Comparison of ENCODE assay signal across 1 cellular context in the genomic region with DNA sequence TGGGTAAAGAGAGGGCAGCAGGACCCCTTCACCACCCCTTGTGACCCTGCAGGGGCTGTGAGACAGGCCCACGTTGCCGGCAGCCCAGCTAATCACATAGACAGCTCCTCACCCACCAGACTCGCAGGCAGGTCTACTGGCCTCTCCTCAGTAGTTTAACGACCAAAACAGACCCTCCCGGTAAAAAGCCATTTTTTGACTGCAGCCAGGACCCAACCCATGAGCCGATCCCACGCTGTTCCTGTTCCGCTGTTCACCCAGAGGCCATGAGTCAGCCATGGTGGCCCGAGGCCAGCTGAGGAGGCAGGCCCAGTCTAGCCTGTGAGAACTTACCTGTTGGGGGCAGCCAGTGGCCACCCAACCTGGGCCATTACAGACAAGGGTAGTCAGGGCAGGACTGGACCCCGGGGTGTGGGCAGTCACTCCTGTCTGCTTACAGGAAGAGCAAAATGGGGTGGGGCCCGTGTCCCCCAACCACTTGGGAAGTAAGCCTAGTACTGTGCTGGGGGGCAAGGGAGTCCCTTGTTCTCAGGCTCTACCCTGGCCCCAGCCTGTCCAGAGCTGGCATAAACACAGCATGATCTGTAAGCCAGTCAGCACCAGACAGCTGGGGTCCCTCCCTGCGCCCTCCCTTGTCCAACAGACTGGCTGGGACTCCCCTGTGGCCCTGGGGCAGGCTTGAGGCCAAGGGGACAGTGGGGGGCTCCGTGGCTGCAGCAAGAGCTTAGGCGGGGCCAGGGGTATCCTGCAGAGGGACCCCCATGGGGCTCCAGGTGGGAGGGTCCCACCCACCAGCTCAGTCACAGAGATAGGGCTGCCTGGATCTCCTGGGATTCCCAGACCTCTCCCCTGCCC.
TF ChIP-seq lines count a peak whose summit lies in the region.

No MANE protein-coding gene starts in this region.

TF ChIP-seq in K562, 482 proteins besides CTCF, POLR2A, EP300 and RAD21 (continued from another document and continues in another):
- TF ChIP-seq, protein P1, sequence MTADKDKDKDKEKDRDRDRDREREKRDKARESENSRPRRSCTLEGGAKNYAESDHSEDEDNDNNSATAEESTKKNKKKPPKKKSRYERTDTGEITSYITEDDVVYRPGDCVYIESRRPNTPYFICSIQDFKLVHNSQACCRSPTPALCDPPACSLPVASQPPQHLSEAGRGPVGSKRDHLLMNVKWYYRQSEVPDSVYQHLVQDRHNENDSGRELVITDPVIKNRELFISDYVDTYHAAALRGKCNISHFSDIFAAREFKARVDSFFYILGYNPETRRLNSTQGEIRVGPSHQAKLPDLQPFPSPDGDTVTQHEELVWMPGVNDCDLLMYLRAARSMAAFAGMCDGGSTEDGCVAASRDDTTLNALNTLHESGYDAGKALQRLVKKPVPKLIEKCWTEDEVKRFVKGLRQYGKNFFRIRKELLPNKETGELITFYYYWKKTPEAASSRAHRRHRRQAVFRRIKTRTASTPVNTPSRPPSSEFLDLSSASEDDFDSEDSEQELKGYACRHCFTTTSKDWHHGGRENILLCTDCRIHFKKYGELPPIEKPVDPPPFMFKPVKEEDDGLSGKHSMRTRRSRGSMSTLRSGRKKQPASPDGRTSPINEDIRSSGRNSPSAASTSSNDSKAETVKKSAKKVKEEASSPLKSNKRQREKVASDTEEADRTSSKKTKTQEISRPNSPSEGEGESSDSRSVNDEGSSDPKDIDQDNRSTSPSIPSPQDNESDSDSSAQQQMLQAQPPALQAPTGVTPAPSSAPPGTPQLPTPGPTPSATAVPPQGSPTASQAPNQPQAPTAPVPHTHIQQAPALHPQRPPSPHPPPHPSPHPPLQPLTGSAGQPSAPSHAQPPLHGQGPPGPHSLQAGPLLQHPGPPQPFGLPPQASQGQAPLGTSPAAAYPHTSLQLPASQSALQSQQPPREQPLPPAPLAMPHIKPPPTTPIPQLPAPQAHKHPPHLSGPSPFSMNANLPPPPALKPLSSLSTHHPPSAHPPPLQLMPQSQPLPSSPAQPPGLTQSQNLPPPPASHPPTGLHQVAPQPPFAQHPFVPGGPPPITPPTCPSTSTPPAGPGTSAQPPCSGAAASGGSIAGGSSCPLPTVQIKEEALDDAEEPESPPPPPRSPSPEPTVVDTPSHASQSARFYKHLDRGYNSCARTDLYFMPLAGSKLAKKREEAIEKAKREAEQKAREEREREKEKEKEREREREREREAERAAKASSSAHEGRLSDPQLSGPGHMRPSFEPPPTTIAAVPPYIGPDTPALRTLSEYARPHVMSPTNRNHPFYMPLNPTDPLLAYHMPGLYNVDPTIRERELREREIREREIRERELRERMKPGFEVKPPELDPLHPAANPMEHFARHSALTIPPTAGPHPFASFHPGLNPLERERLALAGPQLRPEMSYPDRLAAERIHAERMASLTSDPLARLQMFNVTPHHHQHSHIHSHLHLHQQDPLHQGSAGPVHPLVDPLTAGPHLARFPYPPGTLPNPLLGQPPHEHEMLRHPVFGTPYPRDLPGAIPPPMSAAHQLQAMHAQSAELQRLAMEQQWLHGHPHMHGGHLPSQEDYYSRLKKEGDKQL (CRISPR knock-in tag; IDR thresholded peaks at IDR 0.05; ENCODE audit: borderline replicate concordance), result no peak
- TF ChIP-seq CBX3 (IDR thresholded peaks at IDR 0.05; ENCODE audit: borderline replicate concordance in 1 of 2, low read length in 2 of 2) (no peak; a peak in 1 of 3 replicates), TBP (optimal IDR thresholded peaks at IDR 0.05; ENCODE audit: low read depth, low read length) (no peak), MGA (IDR thresholded peaks at IDR 0.05) (peak; percentile 42), RAD51 (IDR thresholded peaks at IDR 0.05; ENCODE audit: borderline replicate concordance, low read depth) (no peak), ZBTB17 (CRISPR knock-in tag; IDR thresholded peaks at IDR 0.05) (no peak), GABPA (tag; conservative IDR thresholded peaks at IDR 0.05; ENCODE audit: low read depth) (no peak), ZNF280A (IDR thresholded peaks at IDR 0.05; ENCODE audit: low read depth, partially characterized antibody) (no peak), ZNF146 (CRISPR knock-in tag; IDR thresholded peaks at IDR 0.05; ENCODE audit: unreplicated experiment) (no peak), ARID2 (IDR thresholded peaks at IDR 0.05) (no peak), ILK (tag; IDR thresholded peaks at IDR 0.05; ENCODE audit: borderline replicate concordance, low read depth) (no peak)
- TF ChIP-seq, protein P2, sequence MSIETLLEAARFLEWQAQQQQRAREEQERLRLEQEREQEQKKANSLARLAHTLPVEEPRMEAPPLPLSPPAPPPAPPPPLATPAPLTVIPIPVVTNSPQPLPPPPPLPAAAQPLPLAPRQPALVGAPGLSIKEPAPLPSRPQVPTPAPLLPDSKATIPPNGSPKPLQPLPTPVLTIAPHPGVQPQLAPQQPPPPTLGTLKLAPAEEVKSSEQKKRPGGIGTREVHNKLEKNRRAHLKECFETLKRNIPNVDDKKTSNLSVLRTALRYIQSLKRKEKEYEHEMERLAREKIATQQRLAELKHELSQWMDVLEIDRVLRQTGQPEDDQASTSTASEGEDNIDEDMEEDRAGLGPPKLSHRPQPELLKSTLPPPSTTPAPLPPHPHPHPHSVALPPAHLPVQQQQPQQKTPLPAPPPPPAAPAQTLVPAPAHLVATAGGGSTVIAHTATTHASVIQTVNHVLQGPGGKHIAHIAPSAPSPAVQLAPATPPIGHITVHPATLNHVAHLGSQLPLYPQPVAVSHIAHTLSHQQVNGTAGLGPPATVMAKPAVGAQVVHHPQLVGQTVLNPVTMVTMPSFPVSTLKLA (conservative IDR thresholded peaks at IDR 0.05), result no peak
- TF ChIP-seq, protein P3, sequence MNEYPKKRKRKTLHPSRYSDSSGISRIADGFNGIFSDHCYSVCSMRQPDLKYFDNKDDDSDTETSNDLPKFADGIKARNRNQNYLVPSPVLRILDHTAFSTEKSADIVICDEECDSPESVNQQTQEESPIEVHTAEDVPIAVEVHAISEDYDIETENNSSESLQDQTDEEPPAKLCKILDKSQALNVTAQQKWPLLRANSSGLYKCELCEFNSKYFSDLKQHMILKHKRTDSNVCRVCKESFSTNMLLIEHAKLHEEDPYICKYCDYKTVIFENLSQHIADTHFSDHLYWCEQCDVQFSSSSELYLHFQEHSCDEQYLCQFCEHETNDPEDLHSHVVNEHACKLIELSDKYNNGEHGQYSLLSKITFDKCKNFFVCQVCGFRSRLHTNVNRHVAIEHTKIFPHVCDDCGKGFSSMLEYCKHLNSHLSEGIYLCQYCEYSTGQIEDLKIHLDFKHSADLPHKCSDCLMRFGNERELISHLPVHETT (CRISPR knock-in tag; conservative IDR thresholded peaks at IDR 0.05 in 1 of 2, IDR thresholded peaks at IDR 0.05 in 1 of 2), result peak in 1 of 2 experiments; percentile 28; a peak in 1 of 4 replicates
- TF ChIP-seq, protein P4, sequence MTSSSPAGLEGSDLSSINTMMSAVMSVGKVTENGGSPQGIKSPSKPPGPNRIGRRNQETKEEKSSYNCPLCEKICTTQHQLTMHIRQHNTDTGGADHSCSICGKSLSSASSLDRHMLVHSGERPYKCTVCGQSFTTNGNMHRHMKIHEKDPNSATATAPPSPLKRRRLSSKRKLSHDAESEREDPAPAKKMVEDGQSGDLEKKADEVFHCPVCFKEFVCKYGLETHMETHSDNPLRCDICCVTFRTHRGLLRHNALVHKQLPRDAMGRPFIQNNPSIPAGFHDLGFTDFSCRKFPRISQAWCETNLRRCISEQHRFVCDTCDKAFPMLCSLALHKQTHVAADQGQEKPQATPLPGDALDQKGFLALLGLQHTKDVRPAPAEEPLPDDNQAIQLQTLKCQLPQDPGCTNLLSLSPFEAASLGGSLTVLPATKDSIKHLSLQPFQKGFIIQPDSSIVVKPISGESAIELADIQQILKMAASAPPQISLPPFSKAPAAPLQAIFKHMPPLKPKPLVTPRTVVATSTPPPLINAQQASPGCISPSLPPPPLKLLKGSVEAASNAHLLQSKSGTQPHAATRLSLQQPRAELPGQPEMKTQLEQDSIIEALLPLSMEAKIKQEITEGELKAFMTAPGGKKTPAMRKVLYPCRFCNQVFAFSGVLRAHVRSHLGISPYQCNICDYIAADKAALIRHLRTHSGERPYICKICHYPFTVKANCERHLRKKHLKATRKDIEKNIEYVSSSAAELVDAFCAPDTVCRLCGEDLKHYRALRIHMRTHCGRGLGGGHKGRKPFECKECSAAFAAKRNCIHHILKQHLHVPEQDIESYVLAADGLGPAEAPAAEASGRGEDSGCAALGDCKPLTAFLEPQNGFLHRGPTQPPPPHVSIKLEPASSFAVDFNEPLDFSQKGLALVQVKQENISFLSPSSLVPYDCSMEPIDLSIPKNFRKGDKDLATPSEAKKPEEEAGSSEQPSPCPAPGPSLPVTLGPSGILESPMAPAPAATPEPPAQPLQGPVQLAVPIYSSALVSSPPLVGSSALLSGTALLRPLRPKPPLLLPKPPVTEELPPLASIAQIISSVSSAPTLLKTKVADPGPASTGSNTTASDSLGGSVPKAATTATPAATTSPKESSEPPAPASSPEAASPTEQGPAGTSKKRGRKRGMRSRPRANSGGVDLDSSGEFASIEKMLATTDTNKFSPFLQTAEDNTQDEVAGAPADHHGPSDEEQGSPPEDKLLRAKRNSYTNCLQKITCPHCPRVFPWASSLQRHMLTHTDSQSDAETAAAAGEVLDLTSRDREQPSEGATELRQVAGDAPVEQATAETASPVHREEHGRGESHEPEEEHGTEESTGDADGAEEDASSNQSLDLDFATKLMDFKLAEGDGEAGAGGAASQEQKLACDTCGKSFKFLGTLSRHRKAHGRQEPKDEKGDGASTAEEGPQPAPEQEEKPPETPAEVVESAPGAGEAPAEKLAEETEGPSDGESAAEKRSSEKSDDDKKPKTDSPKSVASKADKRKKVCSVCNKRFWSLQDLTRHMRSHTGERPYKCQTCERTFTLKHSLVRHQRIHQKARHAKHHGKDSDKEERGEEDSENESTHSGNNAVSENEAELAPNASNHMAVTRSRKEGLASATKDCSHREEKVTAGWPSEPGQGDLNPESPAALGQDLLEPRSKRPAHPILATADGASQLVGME (CRISPR knock-in tag; IDR thresholded peaks at IDR 0.05), result no peak
